Comparison of ENCODE assay signal across 15 cellular contexts in the genomic region with DNA sequence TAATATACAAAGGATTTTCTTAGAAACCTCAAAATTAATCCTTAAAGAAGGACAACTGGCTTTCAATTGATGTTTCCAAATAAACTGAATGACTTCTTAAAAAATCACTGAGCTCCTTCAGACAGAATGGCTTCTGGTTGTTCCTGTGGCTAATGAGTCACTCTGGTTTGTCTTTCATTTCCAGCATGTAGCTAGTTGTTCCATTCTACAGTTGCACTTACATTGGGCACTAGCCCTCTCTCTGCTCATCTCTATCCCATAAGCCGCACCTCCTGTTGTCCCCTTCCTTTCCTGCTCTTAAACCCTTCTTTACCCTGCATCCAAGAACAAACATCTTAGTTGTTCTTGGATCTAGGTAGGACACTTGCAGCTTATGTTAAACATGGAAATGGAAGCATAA.
DNase-seq lines count a peak whose midpoint lies in the region; ATAC-seq, FAIRE-seq and TF ChIP-seq lines count a peak whose summit lies in the region.
"Had no signal": no experiment of that assay in that cellular context is flagged by ENCODE, and none has a peak within 500 bp of the region (broad histone marks: within the 10 kb centered on the region; RNA-seq: fewer than 3 reads in every experiment).

No MANE protein-coding gene starts in this region.

- H3K4me3 ChIP-seq in AG09309 (ENCODE audit: control insufficient read depth, low read depth, low read length), result no peak overlapping the region
- H3K4me3 ChIP-seq in Loucy (ENCODE audit: low read length, poor library complexity, severe bottlenecking), result peak overlapping the region; percentile 37
- H3K4me3 ChIP-seq: K562 had no signal

- H3K9me2 ChIP-seq in Loucy (replicated peaks; ENCODE audit: low read depth, low read length), result no peaks in the 10 kb centered on the region

- intact Hi-C loops in left ventricle myocardium superior (cut with micrococcal nuclease), result no loop called here

- H3K36me3 ChIP-seq in Loucy (ENCODE audit: insufficient read depth, low read length), result no peaks in the 10 kb centered on the region

- H3K79me2 ChIP-seq in Loucy (ENCODE audit: insufficient read depth, low read length), result no peaks in the 10 kb centered on the region

- DNase-seq in AG09309 (ENCODE audit: low read depth) (peak; percentile 14), amniotic stem cell (lab: John Stamatoyannopoulos, UW) (peak; percentile 11), 8988T (no peak), left ventricle myocardium superior (no peak)
- no peak for DNase-seq in activated T-cell treated with anti-CD3 and anti-CD28 coated beads, Interleukin-2, amount 50 U/mL, for 48 hours
- DNase-seq: activated CD4-positive, alpha-beta T cell treated with anti-CD3 and anti-CD28 coated beads, Interleukin-2, amount 10 ng/mL, durations not matched to agents 7 days and 5 days; activated naive CD4-positive, alpha-beta T cell treated with anti-CD3 and anti-CD28 coated beads, Interleukin-2, amount 10 ng/mL, durations not matched to agents 7 days and 5 days; H7; kidney; NCI-H446; stimulated activated CD4-positive, alpha-beta T cell treated with anti-CD3 and anti-CD28 coated beads, Interleukin-4, amount 100 ng/mL, for 1 hour had no signal

- ATAC-seq in left ventricle myocardium superior (no peak), HG02970 (IDR thresholded peaks at IDR 0.05; ENCODE audit: low FRiP score, unreplicated experiment) (no peak)
- ATAC-seq: K562 had no signal

- peaks cover 18% of the 10 kb centered on the region for H3K4me1 ChIP-seq in Loucy (ENCODE audit: insufficient read depth, low read length, poor library complexity, severe bottlenecking)

- H2AFZ ChIP-seq in Loucy (ENCODE audit: low read length), result peak overlapping the region; percentile 86

- FAIRE-seq in islet of Langerhans (lab: Jason Lieb, UNC), result peak; percentile 33
- FAIRE-seq: K562, kidney had no signal

- TF ChIP-seq CTCF in AG09309 (IDR thresholded peaks at IDR 0.05; ENCODE audit: control insufficient read depth, insufficient read depth, low read depth, low read length, missing control alignments), result no peak
- no peak for TF ChIP-seq CTCF in Loucy (conservative IDR thresholded peaks at IDR 0.05; ENCODE audit: low read length)

- H3K9ac ChIP-seq in Loucy (ENCODE audit: low read depth, low read length, poor library complexity, severe bottlenecking), result peak overlapping the region; percentile 17

- no peaks in the 10 kb centered on the region for H4K20me1 ChIP-seq in Loucy (ENCODE audit: insufficient read depth, low read length, poor library complexity, severe bottlenecking)

- no peaks in the 10 kb centered on the region for H3K27me3 ChIP-seq in Loucy (ENCODE audit: insufficient read depth, low read length, poor library complexity, severe bottlenecking)

- H3K9me3 ChIP-seq in Loucy (ENCODE audit: insufficient read depth, low read depth, low read length), result no peaks in the 10 kb centered on the region

- peak overlapping the region; percentile 66 for H3K4me2 ChIP-seq in Loucy (ENCODE audit: low read depth, low read length, poor library complexity, severe bottlenecking)

- no peaks in the 10 kb centered on the region for H3F3A ChIP-seq in Loucy (ENCODE audit: low read depth)

Comparison
In these comparisons a context has a peak if more than half of its experiments do, and no peak if none do; other contexts are left out.
1. DNase-seq: peak in AG09309 (single experiment) and amniotic stem cell (single experiment); none in 8988T (single experiment), left ventricle myocardium superior (single experiment) and activated T-cell treated with anti-CD3 and anti-CD28 coated beads, Interleukin-2, amount 50 U/mL, for 48 hours (0 of 2).